Comparison of ENCODE assay signal across 8 cellular contexts in genomic region chr5:115296130-115296997, GRCh38. TPM values are rescaled to one million over a fixed set of nuclear protein-coding genes. Genes with fewer than 3 reads are reported as not detected.
DNase-seq lines count a peak whose midpoint lies in the region; ATAC-seq and TF ChIP-seq lines count a peak whose summit lies in the region.

TSS of gene CCDC112 (minus strand) at chr5:115296654. CDS start at chr5:115296543, 111 bp downstream.

- peaks cover 2% of the 10 kb centered on the region for H3K9me3 Mint-ChIP-seq in CD4-positive, alpha-beta T cell

- H3K4me3 Mint-ChIP-seq in CD4-positive, alpha-beta T cell = peak within 1 kb of the TSS; percentile 87

- no peak for TF ChIP-seq CTCF in CD4-positive, alpha-beta T cell (IDR thresholded peaks at IDR 0.05)
- TF ChIP-seq CTCF in epithelial cell of proximal tubule (conservative IDR thresholded peaks at IDR 0.05; ENCODE audit: low read depth, low read length) = no peak

- H3K36me3 ChIP-seq in mucosa of rectum (ENCODE audit: control insufficient read depth in 2 of 2, insufficient read depth in 2 of 2, low read length in 2 of 2) = no peaks in the 10 kb centered on the region

- peaks cover 0 to 6% of the 10 kb centered on the region in 2 donors for H3K4me1 ChIP-seq in mucosa of rectum (ENCODE audit: control insufficient read depth in 2 of 2, insufficient read depth in 2 of 2, low read length in 2 of 2)

- H3K9ac ChIP-seq in mucosa of rectum (ENCODE audit: low read depth in 1 of 2, low read length in 2 of 2) = peak within 1 kb of the TSS; percentile 64 to 83

- peak within 1 kb of the TSS; percentile 78 for H3K4me3 ChIP-seq in epithelial cell of proximal tubule (ENCODE audit: low read depth, low read length)
- H3K4me3 ChIP-seq in mucosa of rectum (ENCODE audit: low read length in 2 of 2) = peak within 1 kb of the TSS; percentile 79 to 80

- ATAC-seq in CD4-positive, alpha-beta T cell (ENCODE audit: poor library complexity) = peak; percentile 77
- ATAC-seq in GM19372 (IDR thresholded peaks at IDR 0.05; ENCODE audit: low read depth, unreplicated experiment) (peak; percentile 75), HG03520 (IDR thresholded peaks at IDR 0.05; ENCODE audit: unreplicated experiment) (peak; percentile 78)

- H3K9me3 ChIP-seq in CD4-positive, alpha-beta T cell (ENCODE audit: control insufficient read depth, low read length) = peaks cover 4% of the 10 kb centered on the region
- H3K9me3 ChIP-seq in mucosa of rectum (ENCODE audit: control insufficient read depth in 2 of 2, low read length in 2 of 2) = no peaks in the 10 kb centered on the region

- peaks cover 11% of the 10 kb centered on the region for H3K4me1 Mint-ChIP-seq in CD4-positive, alpha-beta T cell (ENCODE audit: low read depth)

- peak within 1 kb of the TSS; percentile 10 for H3K27ac Mint-ChIP-seq in CD4-positive, alpha-beta T cell

- H3K27me3 ChIP-seq in CD4-positive, alpha-beta T cell (ENCODE audit: control insufficient read depth, insufficient read depth, low read length) = no peaks in the 10 kb centered on the region
- H3K27me3 ChIP-seq in mucosa of rectum (ENCODE audit: control insufficient read depth in 2 of 2, insufficient read depth in 2 of 2, low read length in 2 of 2) = no peaks in the 10 kb centered on the region

- POLR2A ChIA-PET in CD4-positive, alpha-beta T cell (lab: Charles Lee) = interaction anchor here (0.7 to 4.6 kb wide), 13 partner anchors 9 to 789 kb away, joined by 3 to 33 read pairs (median 5); partner anchors contain the start of genes AP3S1, ATG12, COMMD10 and FEM1C

- DNase-seq in CD4-positive, alpha-beta T cell = peak; percentile 57 to 81 (median 74)
- DNase-seq in NOMO-1 treated with DMSO at 0.1 percent for 48 hours (lab: John Stamatoyannopoulos, UW; ENCODE audit: unreplicated experiment) = peak; percentile 44
- DNase-seq in activated CD8-positive, alpha-beta memory T cell treated with anti-CD3 and anti-CD28 coated beads, Interleukin-2, amount 50 U/mL, for 4 hours = peak; percentile 79
- no peak for DNase-seq in epithelial cell of proximal tubule (ENCODE audit: low read depth)
- DNase-seq in stimulated activated CD8-positive, alpha-beta memory T cell treated with anti-CD3 and anti-CD28 coated beads, Interleukin-4, amount 100 ng/mL, for 4 hours (ENCODE audit: low read depth in 2 of 2, low spot score in 1 of 2) = peak; percentile 52 to 62

- H3K27ac ChIP-seq in CD4-positive, alpha-beta T cell (ENCODE audit: low read depth, low read length) = no peak within 1 kb of the TSS
- H3K27ac ChIP-seq in mucosa of rectum (ENCODE audit: low read depth in 2 of 2, low read length in 2 of 2) = peak within 1 kb of the TSS; percentile 88

- intact Hi-C loops in CD4-positive, alpha-beta T cell (cut with DNase I, micrococcal nuclease) = loop anchor here in 1 of 2 experiments (2.0 to 5.0 kb wide), 4 partner anchors 129 to 786 kb away; partner anchors contain the start of genes AP3S1, ATG12, FEM1C and TRIM36

- H3K27me3 Mint-ChIP-seq in CD4-positive, alpha-beta T cell = no peaks in the 10 kb centered on the region

- no peaks in the 10 kb centered on the region for H3K36me3 Mint-ChIP-seq in CD4-positive, alpha-beta T cell (ENCODE audit: low read depth)

- CTCF ChIA-PET in CD4-positive, alpha-beta T cell (lab: Charles Lee) = interaction anchor here (0.9 to 2.0 kb wide), 3 partner anchors 9 to 33 kb away, joined by 3 to 7 read pairs (median 3); partner anchors contain the start of gene PGGT1B

RNA-seq across cellular contexts. Expression of gene CCDC112, which starts in this region (rescaled TPM):
- 1 to 10 TPM; 3.1 to 3.9 TPM for total RNA-seq in CD4-positive, alpha-beta T cell
- 10.0 and 11.7 TPM in 2 replicates for total RNA-seq in epithelial cell of proximal tubule
